1 cellular context compared by ENCODE assay signal in genomic region chr7:155481764-155482163, GRCh38.
TF ChIP-seq lines count a peak whose summit lies in the region.

No MANE protein-coding gene starts in this region.

TF ChIP-seq in H1, 55 proteins besides CTCF, POLR2A, EP300 and RAD21 (continued from another document):
- TF ChIP-seq RNF2 (IDR thresholded peaks at IDR 0.05; ENCODE audit: borderline replicate concordance, low read depth, low read length, missing control alignments, poor library complexity, severe bottlenecking) (no peak), BCL11A (IDR thresholded peaks at IDR 0.05; ENCODE audit: low read depth in 2 of 2, low read length in 2 of 2) (no peak), RBBP5 (IDR thresholded peaks at IDR 0.05; ENCODE audit: borderline replicate concordance, low read depth, low read length) (no peak), SIRT6 (IDR thresholded peaks at IDR 0.05; ENCODE audit: low read length) (no peak), CREB1 (IDR thresholded peaks at IDR 0.05) (no peak), PHF8 (conservative IDR thresholded peaks at IDR 0.05; ENCODE audit: low read depth, low read length) (no peak)
